In the genomic region with DNA sequence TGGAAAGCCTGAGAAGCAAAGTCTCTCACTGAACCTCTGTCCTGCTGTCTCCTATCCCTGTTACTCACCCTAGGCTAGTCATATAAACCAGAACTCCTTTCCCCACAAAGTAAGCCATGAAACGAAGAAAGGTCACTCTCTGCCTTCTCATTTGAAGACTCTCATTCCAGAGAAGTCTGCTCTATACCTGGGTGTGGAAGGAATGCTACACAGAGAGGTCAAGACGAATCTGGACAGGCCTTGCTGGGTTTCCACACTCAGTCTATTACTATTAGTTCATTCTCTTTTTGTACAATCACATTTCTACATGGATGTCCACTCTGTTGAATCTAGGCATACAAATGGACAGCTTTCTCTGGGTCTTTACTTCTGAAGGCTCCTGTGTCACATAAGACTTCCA, we compare ENCODE assay signal across 19 cellular contexts. TPM values are rescaled to one million over a fixed set of nuclear protein-coding genes. Genes with fewer than 3 reads are reported as not detected.
A peak's percentile ranks its signal among the peaks of the same experiment; 100 is the strongest.
DNase-seq lines count a peak whose midpoint lies in the region; ATAC-seq and TF ChIP-seq lines count a peak whose summit lies in the region.
"Had no signal": no experiment of that assay in that cellular context is flagged by ENCODE, and none has a peak within 500 bp of the region (broad histone marks: within the 10 kb centered on the region; RNA-seq: fewer than 3 reads in every experiment).

No MANE protein-coding gene starts in this region.

- no peak for ATAC-seq in CD4-positive, alpha-beta T cell (ENCODE audit: poor library complexity)
- ATAC-seq in WTC11 (no peak), esophagus mucosa (no peak)
- ATAC-seq: Panc1 had no signal

- H3K36me3 ChIP-seq in CD8-positive, alpha-beta memory T cell (ENCODE audit: insufficient read depth, low read length): no peaks in the 10 kb centered on the region
- H3K36me3 ChIP-seq in iPS DF 6.9 (ENCODE audit: control insufficient read depth, insufficient read depth, low read length): no peaks in the 10 kb centered on the region
- H3K36me3 ChIP-seq: BE2C had no signal

- peaks cover 22% of the 10 kb centered on the region for H3K4me1 ChIP-seq in CD8-positive, alpha-beta memory T cell (ENCODE audit: insufficient read depth, low read length)
- H3K4me1 ChIP-seq in iPS DF 6.9 (ENCODE audit: control insufficient read depth, insufficient read depth, low read length): no peaks in the 10 kb centered on the region; the same call in 1 of the 2 replicates
- H3K4me1 ChIP-seq: BE2C had no signal

- intact Hi-C loops in CD4-positive, alpha-beta T cell (cut with DNase I, micrococcal nuclease): loop anchor here in 1 of 2 experiments (10.0 kb wide), 1 partner anchor 1998 kb away; a partner anchor contains a TSS
- intact Hi-C loops in activated naive CD4-positive, alpha-beta T cell treated with anti-CD3 and anti-CD28 coated beads for 36 hours (cut with micrococcal nuclease): no loop called here

- H3K4me3 ChIP-seq in CD8-positive, alpha-beta memory T cell (ENCODE audit: low read length): no peak overlapping the region
- no peak overlapping the region for H3K4me3 ChIP-seq in iPS DF 6.9 (ENCODE audit: low read length)
- H3K4me3 ChIP-seq: GM23248 had no signal

- no peaks in the 10 kb centered on the region for H3K27me3 Mint-ChIP-seq in CD4-positive, alpha-beta T cell
- peaks cover 0 to 4% of the 10 kb centered on the region in 2 donors for H3K27me3 Mint-ChIP-seq in CD8-positive, alpha-beta memory T cell
- H3K27me3 Mint-ChIP-seq in WTC11 (ENCODE audit: low read depth): no peaks in the 10 kb centered on the region; the same call in 1 of the 2 replicates
- H3K27me3 Mint-ChIP-seq in activated naive CD4-positive, alpha-beta T cell treated with anti-CD3 and anti-CD28 coated beads for 36 hours (ENCODE audit: low read depth): no peaks in the 10 kb centered on the region

- no peaks in the 10 kb centered on the region for H3K9me3 Mint-ChIP-seq in CD4-positive, alpha-beta T cell
- no peaks in the 10 kb centered on the region for H3K9me3 Mint-ChIP-seq in CD8-positive, alpha-beta memory T cell
- H3K9me3 Mint-ChIP-seq in WTC11: no peaks in the 10 kb centered on the region; the same call in 1 of the 2 replicates
- peaks cover 1% of the 10 kb centered on the region for H3K9me3 Mint-ChIP-seq in activated naive CD4-positive, alpha-beta T cell treated with anti-CD3 and anti-CD28 coated beads for 36 hours

- no CpG with 5 or more reads among the region's 2 CpGs for WGBS in iPS DF 6.9 (ENCODE audit: insufficient coverage, insufficient read length)

- H3K9me3 ChIP-seq in CD4-positive, alpha-beta T cell (ENCODE audit: control insufficient read depth, low read length): no peaks in the 10 kb centered on the region
- H3K9me3 ChIP-seq in CD8-positive, alpha-beta memory T cell (ENCODE audit: low read length): no peaks in the 10 kb centered on the region
- no peaks in the 10 kb centered on the region for H3K9me3 ChIP-seq in iPS DF 6.9 (ENCODE audit: control insufficient read depth, insufficient read depth, low read length)
- H3K9me3 ChIP-seq: Caco-2, SK-N-SH had no signal

- no peak for DNase-seq in CD4-positive, alpha-beta T cell
- no peak for DNase-seq in CD8-positive, alpha-beta memory T cell
- DNase-seq in WTC11 (ENCODE audit: low spot score): no peak
- no peak for DNase-seq in iPS DF 6.9 (ENCODE audit: low read depth, low spot score)
- no peak for DNase-seq in SW480 (ENCODE audit: low spot score)
- no peak for DNase-seq in NCI-H187 treated with DMSO at 0.1 percent for 48 hours (lab: John Stamatoyannopoulos, UW)
- no peak for DNase-seq in activated naive CD4-positive, alpha-beta T cell treated with anti-CD3 and anti-CD28 coated beads for 36 hours
- DNase-seq: BE2C, Caco-2, GM23248, NCI-H1417, NCI-H2029, NCI-H2171 treated with DMSO at 0.1 percent for 48 hours, NCI-H510A, NCI-H82, Right ventricle myocardium superior, SK-N-SH had no signal

- H3K4me3 Mint-ChIP-seq in CD4-positive, alpha-beta T cell: peak overlapping the region; percentile 15
- H3K4me3 Mint-ChIP-seq in CD8-positive, alpha-beta memory T cell: peak overlapping the region in 2 of 7 donors; percentile 11 to 44
- no peak overlapping the region for H3K4me3 Mint-ChIP-seq in WTC11
- no peak overlapping the region for H3K4me3 Mint-ChIP-seq in activated naive CD4-positive, alpha-beta T cell treated with anti-CD3 and anti-CD28 coated beads for 36 hours

- CTCF ChIA-PET in CD4-positive, alpha-beta T cell (lab: Charles Lee): no interaction called here
- CTCF ChIA-PET in CD8-positive, alpha-beta memory T cell (lab: Charles Lee): no interaction called here
- CTCF ChIA-PET in WTC11 (lab: Charles Lee): no interaction called here
- CTCF ChIA-PET in activated naive CD4-positive, alpha-beta T cell treated with anti-CD3 and anti-CD28 coated beads for 36 hours (lab: Charles Lee): no interaction called here

- POLR2A ChIA-PET in CD4-positive, alpha-beta T cell (lab: Charles Lee): no interaction called here
- POLR2A ChIA-PET in CD8-positive, alpha-beta memory T cell (lab: Charles Lee): interaction anchor here (0.7 kb wide), 1 partner anchor 300 kb away, joined by 6 read pairs; no protein-coding TSS in a partner anchor
- POLR2A ChIA-PET in WTC11 (lab: Charles Lee): no interaction called here

- H3K36me3 Mint-ChIP-seq in CD4-positive, alpha-beta T cell (ENCODE audit: low read depth): peaks cover 29% of the 10 kb centered on the region
- H3K36me3 Mint-ChIP-seq in CD8-positive, alpha-beta memory T cell: peaks cover 0 to 16% (median 2%) of the 10 kb centered on the region in 3 donors
- peaks cover 21% of the 10 kb centered on the region for H3K36me3 Mint-ChIP-seq in WTC11
- H3K36me3 Mint-ChIP-seq in activated naive CD4-positive, alpha-beta T cell treated with anti-CD3 and anti-CD28 coated beads for 36 hours (ENCODE audit: low read depth): peaks cover 20% of the 10 kb centered on the region

- H3K27ac Mint-ChIP-seq in CD4-positive, alpha-beta T cell: peak overlapping the region; percentile 97
- peak overlapping the region in 5 of 8 donors; percentile 0 to 64 (median 54) for H3K27ac Mint-ChIP-seq in CD8-positive, alpha-beta memory T cell
- peak overlapping the region; percentile 58 for H3K27ac Mint-ChIP-seq in WTC11
- H3K27ac Mint-ChIP-seq in activated naive CD4-positive, alpha-beta T cell treated with anti-CD3 and anti-CD28 coated beads for 36 hours: no peak overlapping the region

- TF ChIP-seq CTCF in CD4-positive, alpha-beta T cell (IDR thresholded peaks at IDR 0.05): no peak
- no peak for TF ChIP-seq CTCF in WTC11 (IDR thresholded peaks at IDR 0.05)

- H3K4me1 Mint-ChIP-seq in CD4-positive, alpha-beta T cell (ENCODE audit: low read depth): peaks cover 46% of the 10 kb centered on the region
- H3K4me1 Mint-ChIP-seq in CD8-positive, alpha-beta memory T cell: peaks cover 24 to 38% (median 27%) of the 10 kb centered on the region in 3 donors
- H3K4me1 Mint-ChIP-seq in WTC11: peaks cover 53% of the 10 kb centered on the region
- peaks cover 22% of the 10 kb centered on the region for H3K4me1 Mint-ChIP-seq in activated naive CD4-positive, alpha-beta T cell treated with anti-CD3 and anti-CD28 coated beads for 36 hours (ENCODE audit: low read depth)

- no peaks in the 10 kb centered on the region for H3K27me3 ChIP-seq in CD4-positive, alpha-beta T cell (ENCODE audit: control insufficient read depth, insufficient read depth, low read length)
- no peaks in the 10 kb centered on the region for H3K27me3 ChIP-seq in CD8-positive, alpha-beta memory T cell (ENCODE audit: insufficient read depth, low read length, poor library complexity, severe bottlenecking)
- no peaks in the 10 kb centered on the region for H3K27me3 ChIP-seq in iPS DF 6.9 (ENCODE audit: control insufficient read depth, insufficient read depth, low read length)

- H3K27ac ChIP-seq in CD4-positive, alpha-beta T cell (ENCODE audit: low read depth, low read length): no peak overlapping the region
- no peak overlapping the region for H3K27ac ChIP-seq in CD8-positive, alpha-beta memory T cell (ENCODE audit: low read depth, low read length)
- peak overlapping the region; percentile 70 for H3K27ac ChIP-seq in iPS DF 6.9 (ENCODE audit: low read length)
- H3K27ac ChIP-seq: GM23248 had no signal

TF ChIP-seq in WTC11, 78 proteins besides CTCF, POLR2A, EP300 and RAD21 (continues in another document):
- TF ChIP-seq SMAD4 (CRISPR knock-in tag; IDR thresholded peaks at IDR 0.05): no peak
- TF ChIP-seq, protein P1, sequence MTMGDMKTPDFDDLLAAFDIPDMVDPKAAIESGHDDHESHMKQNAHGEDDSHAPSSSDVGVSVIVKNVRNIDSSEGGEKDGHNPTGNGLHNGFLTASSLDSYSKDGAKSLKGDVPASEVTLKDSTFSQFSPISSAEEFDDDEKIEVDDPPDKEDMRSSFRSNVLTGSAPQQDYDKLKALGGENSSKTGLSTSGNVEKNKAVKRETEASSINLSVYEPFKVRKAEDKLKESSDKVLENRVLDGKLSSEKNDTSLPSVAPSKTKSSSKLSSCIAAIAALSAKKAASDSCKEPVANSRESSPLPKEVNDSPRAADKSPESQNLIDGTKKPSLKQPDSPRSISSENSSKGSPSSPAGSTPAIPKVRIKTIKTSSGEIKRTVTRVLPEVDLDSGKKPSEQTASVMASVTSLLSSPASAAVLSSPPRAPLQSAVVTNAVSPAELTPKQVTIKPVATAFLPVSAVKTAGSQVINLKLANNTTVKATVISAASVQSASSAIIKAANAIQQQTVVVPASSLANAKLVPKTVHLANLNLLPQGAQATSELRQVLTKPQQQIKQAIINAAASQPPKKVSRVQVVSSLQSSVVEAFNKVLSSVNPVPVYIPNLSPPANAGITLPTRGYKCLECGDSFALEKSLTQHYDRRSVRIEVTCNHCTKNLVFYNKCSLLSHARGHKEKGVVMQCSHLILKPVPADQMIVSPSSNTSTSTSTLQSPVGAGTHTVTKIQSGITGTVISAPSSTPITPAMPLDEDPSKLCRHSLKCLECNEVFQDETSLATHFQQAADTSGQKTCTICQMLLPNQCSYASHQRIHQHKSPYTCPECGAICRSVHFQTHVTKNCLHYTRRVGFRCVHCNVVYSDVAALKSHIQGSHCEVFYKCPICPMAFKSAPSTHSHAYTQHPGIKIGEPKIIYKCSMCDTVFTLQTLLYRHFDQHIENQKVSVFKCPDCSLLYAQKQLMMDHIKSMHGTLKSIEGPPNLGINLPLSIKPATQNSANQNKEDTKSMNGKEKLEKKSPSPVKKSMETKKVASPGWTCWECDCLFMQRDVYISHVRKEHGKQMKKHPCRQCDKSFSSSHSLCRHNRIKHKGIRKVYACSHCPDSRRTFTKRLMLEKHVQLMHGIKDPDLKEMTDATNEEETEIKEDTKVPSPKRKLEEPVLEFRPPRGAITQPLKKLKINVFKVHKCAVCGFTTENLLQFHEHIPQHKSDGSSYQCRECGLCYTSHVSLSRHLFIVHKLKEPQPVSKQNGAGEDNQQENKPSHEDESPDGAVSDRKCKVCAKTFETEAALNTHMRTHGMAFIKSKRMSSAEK (CRISPR knock-in tag; IDR thresholded peaks at IDR 0.05; ENCODE audit: borderline replicate concordance): no peak
- no peak for TF ChIP-seq JUN (CRISPR knock-in tag; IDR thresholded peaks at IDR 0.05)
- no peak for TF ChIP-seq SOX15 (CRISPR knock-in tag; IDR thresholded peaks at IDR 0.05)

RNA-seq across cellular contexts. Expression of a gene that starts 2.4 kb away (rescaled TPM):
- total RNA-seq in CD4-positive, alpha-beta T cell: 10 to 100 TPM; 42.9 to 44.8 TPM
- 10 to 100 TPM; 73.6 to 77.0 TPM for total RNA-seq in CD8-positive, alpha-beta memory T cell
- 14.8 TPM for polyA plus RNA-seq in CD8-positive, alpha-beta memory T cell
- total RNA-seq in WTC11 (2021) (61.9 to 69.9 TPM (median 65.9 TPM) in 3 replicates), esophagus mucosa (38.4 TPM)
- 10 to 100 TPM; 32.4 to 35.2 TPM for total RNA-seq in activated naive CD4-positive, alpha-beta T cell treated with anti-CD3 and anti-CD28 coated beads for 36 hours
